In genomic region chr6:27126815-27127537, GRCh38 we compare ENCODE assay signal across 8 cellular contexts.
DNase-seq lines count a peak whose midpoint lies in the region; ATAC-seq and TF ChIP-seq lines count a peak whose summit lies in the region.

No MANE protein-coding gene starts in this region.

- H3K36me3 ChIP-seq in HUES64 (ENCODE audit: insufficient read depth, low read length) (no peaks in the 10 kb centered on the region), heart right ventricle (peaks cover 0 to 5% (median 0%) of the 10 kb centered on the region in 9 donors), psoas muscle (ENCODE audit: insufficient read depth in 1 of 2, low read depth in 1 of 2) (peaks cover 0 to 17% of the 10 kb centered on the region in 2 donors)

- peak; percentile 85 for TF ChIP-seq CTCF in Calu3 (IDR thresholded peaks at IDR 0.05; ENCODE audit: unreplicated experiment)
- TF ChIP-seq CTCF in heart right ventricle (IDR thresholded peaks at IDR 0.05) = peak; percentile 68 to 96 (median 87)
- TF ChIP-seq CTCF in psoas muscle (IDR thresholded peaks at IDR 0.05) = peak; percentile 87

- H3K4me3 ChIP-seq in HUES64 (ENCODE audit: low read length) = peak overlapping the region; percentile 55
- H3K4me3 ChIP-seq in heart right ventricle = peak overlapping the region in 9 of 10 donors; percentile 2 to 53 (median 46)
- peak overlapping the region; percentile 57 for H3K4me3 ChIP-seq in psoas muscle

- ATAC-seq in GM21381 (IDR thresholded peaks at IDR 0.05; ENCODE audit: unreplicated experiment) (peak; percentile 49), heart right ventricle (peak; percentile 88 to 95 (median 91)), psoas muscle (peak; percentile 82 to 85 (median 84))

- H3K27ac Mint-ChIP-seq in Calu3 (ENCODE audit: unreplicated experiment) = peak overlapping the region; percentile 65
- peak overlapping the region; percentile 71 for H3K27ac Mint-ChIP-seq in activated naive CD8-positive, alpha-beta T cell treated with anti-CD3 and anti-CD28 coated beads for 36 hours

- H3K27me3 Mint-ChIP-seq in Calu3 (ENCODE audit: unreplicated experiment) = no peaks in the 10 kb centered on the region
- no peaks in the 10 kb centered on the region for H3K27me3 Mint-ChIP-seq in activated naive CD8-positive, alpha-beta T cell treated with anti-CD3 and anti-CD28 coated beads for 36 hours

- no peaks in the 10 kb centered on the region for H3K27me3 ChIP-seq in HUES64 (ENCODE audit: insufficient read depth, low read length)
- no peaks in the 10 kb centered on the region for H3K27me3 ChIP-seq in heart right ventricle
- H3K27me3 ChIP-seq in psoas muscle (ENCODE audit: insufficient read depth in 3 of 3, low read length in 2 of 3) = no peaks in the 10 kb centered on the region

- H3K4me1 ChIP-seq in HUES64 (ENCODE audit: insufficient read depth, low read length) (peaks cover 8% of the 10 kb centered on the region), heart right ventricle (peaks cover 0 to 25% (median 6%) of the 10 kb centered on the region in 9 donors), psoas muscle (no peaks in the 10 kb centered on the region)

- intact Hi-C loops in Calu3 (cut with micrococcal nuclease; ENCODE audit: unreplicated experiment) = loop anchor here (1.0 to 2.0 kb wide), 2 partner anchors 30 to 520 kb away; no protein-coding TSS in a partner anchor
- intact Hi-C loops in heart right ventricle (cut with DNase I) = loop anchor here in 4 of 10 donors (1.0 to 10.0 kb wide), 4 partner anchors 31 to 768 kb away; a partner anchor contains a TSS
- intact Hi-C loops in psoas muscle (cut with DNase I) = loop anchor here in 1 of 2 donors (5.0 kb wide), 1 partner anchor 765 kb away; a partner anchor contains a TSS

- H3K27ac ChIP-seq in HUES64 (ENCODE audit: low read depth, low read length) = no peak overlapping the region
- peak overlapping the region in 9 of 10 donors; percentile 12 to 83 (median 66) for H3K27ac ChIP-seq in heart right ventricle
- H3K27ac ChIP-seq in psoas muscle = peak overlapping the region; percentile 36

- CTCF ChIA-PET in Calu3 (lab: Charles Lee) = interaction anchor here (0.6 to 1.1 kb wide), 14 partner anchors 12 to 853 kb away, joined by 3 to 16 read pairs (median 4); a partner anchor contains a TSS

- BruUV-seq in Calu3 (replicated peaks; lab: Mats Ljungman, UMichigan) = no TSS peak

- H3K36me3 Mint-ChIP-seq in Calu3 (ENCODE audit: insufficient read depth, unreplicated experiment) = peaks cover 4% of the 10 kb centered on the region
- H3K36me3 Mint-ChIP-seq in activated naive CD8-positive, alpha-beta T cell treated with anti-CD3 and anti-CD28 coated beads for 36 hours = no peaks in the 10 kb centered on the region

- H3K9me3 Mint-ChIP-seq in Calu3 (ENCODE audit: low read depth, unreplicated experiment) = no peaks in the 10 kb centered on the region
- H3K9me3 Mint-ChIP-seq in activated naive CD8-positive, alpha-beta T cell treated with anti-CD3 and anti-CD28 coated beads for 36 hours = no peaks in the 10 kb centered on the region

- H3K9ac ChIP-seq in HUES64 (ENCODE audit: low read depth, low read length) = 0 out of 2 replicates have a peak overlapping the region, but pooled peaks have one; percentile 10

- H3K9me3 ChIP-seq in HUES64 (ENCODE audit: insufficient read depth, low read depth, low read length) (no peaks in the 10 kb centered on the region), heart right ventricle (no peaks in the 10 kb centered on the region), psoas muscle (no peaks in the 10 kb centered on the region)

- peak overlapping the region; percentile 66 for H3K4me3 Mint-ChIP-seq in Calu3 (ENCODE audit: low read depth, unreplicated experiment)
- peak overlapping the region; percentile 69 for H3K4me3 Mint-ChIP-seq in activated naive CD8-positive, alpha-beta T cell treated with anti-CD3 and anti-CD28 coated beads for 36 hours

- peak; percentile 90 for DNase-seq in Calu3
- DNase-seq in SKM-1 treated with dmso at 0.1 percent for 144 hours (lab: John Stamatoyannopoulos, UW; ENCODE audit: unreplicated experiment) = peak; percentile 77
- peak; percentile 79 for DNase-seq in activated naive CD8-positive, alpha-beta T cell treated with anti-CD3 and anti-CD28 coated beads for 36 hours
- DNase-seq in heart right ventricle = peak; percentile 84 to 94
- DNase-seq in psoas muscle = peak; percentile 82 to 90
- DNase-seq in cerebellar nuclear complex (lab: John Stamatoyannopoulos, UW) = no peak

- 18% methylated on average over 22 of the region's 23 CpGs for WGBS in HUES64
- 17 to 18% methylated on average over 23 of the region's 23 CpGs for WGBS in heart right ventricle, 2 donors
- WGBS in psoas muscle, 3 donors = 18 to 20% (median 19%) methylated on average over 23 of the region's 23 CpGs

- peaks cover 18% of the 10 kb centered on the region for H3K4me1 Mint-ChIP-seq in Calu3 (ENCODE audit: low read depth, unreplicated experiment)
- peaks cover 12% of the 10 kb centered on the region for H3K4me1 Mint-ChIP-seq in activated naive CD8-positive, alpha-beta T cell treated with anti-CD3 and anti-CD28 coated beads for 36 hours

Comparison
In these comparisons a context has a peak if more than half of its experiments do, and no peak if none do; other contexts are left out.
1. DNase-seq: peak in Calu3 (single experiment), SKM-1 treated with dmso at 0.1 percent for 144 hours (single experiment), activated naive CD8-positive, alpha-beta T cell treated with anti-CD3 and anti-CD28 coated beads for 36 hours (single experiment), heart right ventricle (2 of 2) and psoas muscle (2 of 2); none in cerebellar nuclear complex (0 of 2).
2. Peak in every context shown above with its lines, with median percentiles within 50 percentile points of each other: CTCF ChIP-seq, ATAC-seq and H3K4me3 ChIP-seq.